23 cellular contexts compared by ENCODE assay signal in genomic region chr9:126658964-126659555, GRCh38. TPM values are rescaled to one million over a fixed set of nuclear protein-coding genes. Genes with fewer than 3 reads are reported as not detected.
"Had no signal": no experiment of that assay in that cellular context is flagged by ENCODE, and none has a peak within 500 bp of the region (broad histone marks: within the 10 kb centered on the region; RNA-seq: fewer than 3 reads in every experiment).

No MANE protein-coding gene starts in this region.

- H3K4me3 ChIP-seq: MG63 had no signal

- FAIRE-seq: HepG2 had no signal

- DNase-seq: IMR-90, Karpas-422, KG1, MG63, NCI-H1092, NCI-H1105 treated with DMSO at 0.1 percent for 48 hours, NCI-H1436, NCI-H187, NCI-H2029, NCI-H2081 treated with DMSO at 0.1 percent for 48 hours, NCI-H2171, NCI-H226, NCI-H446, NCI-H510A, NCI-H524 treated with DMSO at 0.1 percent for 48 hours, NCI-H69, NCI-H774, PC-3, SHP77 had no signal

- H3K36me3 ChIP-seq: MG63 had no signal

- H3K27ac ChIP-seq: RWPE1 had no signal

- H3K9me3 ChIP-seq: MG63 had no signal

- H3K27me3 ChIP-seq: MG63 had no signal

RNA-seq across cellular contexts. Expression of gene LMX1B, which starts 45.3 kb away (rescaled TPM):
- total RNA-seq: HepG2, HT-29, IMR-90, OCI-LY7 had no signal
- polyA plus RNA-seq: HepG2, IMR-90 had no signal
